Comparison of ENCODE assay signal across 19 cellular contexts in the genomic region with DNA sequence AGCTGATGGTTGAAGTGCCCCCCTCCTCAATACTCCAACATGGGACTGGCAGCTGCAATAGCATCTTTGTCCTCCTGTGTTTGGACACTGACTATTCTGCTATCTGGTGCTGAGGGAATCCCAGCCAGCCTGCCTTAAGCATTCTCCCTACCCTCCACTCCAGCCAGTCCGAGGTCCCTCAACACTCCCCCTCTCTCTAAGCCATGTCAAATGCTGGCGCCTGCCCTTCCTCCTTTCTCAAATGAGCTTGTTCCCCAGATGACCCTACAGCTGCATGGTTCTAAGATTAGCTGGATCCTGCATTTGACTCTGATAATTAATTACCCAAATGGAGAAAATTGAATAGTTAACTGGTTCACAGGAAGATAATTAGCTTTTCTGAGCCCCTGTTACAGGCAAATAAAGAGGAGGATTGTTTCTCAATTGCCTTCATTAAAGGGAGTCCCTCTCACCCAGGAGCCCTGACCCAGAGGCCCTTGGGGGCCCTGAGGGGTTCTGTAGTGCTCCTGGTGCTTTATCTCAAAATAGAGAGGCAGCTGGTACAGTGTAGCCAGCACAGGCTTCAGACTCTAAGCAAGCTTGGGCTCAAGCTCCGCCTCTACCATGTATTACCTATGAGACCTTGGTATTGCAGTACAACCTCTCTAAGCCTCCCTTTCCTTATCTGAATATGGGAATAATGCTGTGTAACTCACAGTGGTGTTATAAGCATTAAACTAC.
"Had no signal": no experiment of that assay in that cellular context is flagged by ENCODE, and none has a peak within 500 bp of the region (broad histone marks: within the 10 kb centered on the region; RNA-seq: fewer than 3 reads in every experiment).

No MANE protein-coding gene starts in this region.

- H3K27me3 ChIP-seq: brain microvascular endothelial cell, esophagus muscularis mucosa, ovary, testis, upper lobe of left lung had no signal

- H3K4me3 ChIP-seq: coronary artery, esophagus muscularis mucosa, lower lobe of right lung, ovary, sigmoid colon, spleen, stomach, testis, upper lobe of left lung had no signal

- H3K4me3 Mint-ChIP-seq: activated naive CD8-positive, alpha-beta T cell treated with anti-CD3 and anti-CD28 coated beads, Interleukin-2, amount 10 ng/mL, durations not matched to agents 7 days and 5 days; activated T-helper 1 cell treated with anti-CD3 and anti-CD28 coated beads, Interleukin-12 subunit alpha, Interleukin-12 subunit beta, Interleukin-2, Interleukin-4 antibody, amounts not matched to agents 30 ng/mL and 10 ng/mL and 1 ng/mL, durations not matched to agents 14 hours and 24 hours and 36 hours; central memory CD8-positive, alpha-beta T cell; immature natural killer cell had no signal

- H3K27ac Mint-ChIP-seq: activated naive CD8-positive, alpha-beta T cell treated with anti-CD3 and anti-CD28 coated beads, Interleukin-2, amount 10 ng/mL, durations not matched to agents 7 days and 5 days; activated T-helper 1 cell treated with anti-CD3 and anti-CD28 coated beads, Interleukin-12 subunit alpha, Interleukin-12 subunit beta, Interleukin-2, Interleukin-4 antibody, amounts not matched to agents 30 ng/mL and 10 ng/mL and 1 ng/mL, durations not matched to agents 14 hours and 24 hours and 36 hours; immature natural killer cell had no signal

- H3K9me3 ChIP-seq: esophagus muscularis mucosa, lower lobe of right lung, ovary, sigmoid colon, spleen, stomach, testis, upper lobe of left lung had no signal

- H3K4me1 Mint-ChIP-seq: central memory CD8-positive, alpha-beta T cell; immature natural killer cell had no signal

- ATAC-seq: activated CD4-positive, CD25-positive, alpha-beta regulatory T cell treated with anti-CD3 and anti-CD28 coated beads, Interleukin-2, amount 50 U/mL, for 24 hours; lower lobe of right lung had no signal

- H3K4me1 ChIP-seq: esophagus muscularis mucosa, lower lobe of right lung, sigmoid colon, testis, upper lobe of left lung had no signal

- H3K27ac ChIP-seq: brain microvascular endothelial cell, coronary artery, esophagus muscularis mucosa, lower lobe of right lung, ovary, sigmoid colon, spleen, stomach, testis, upper lobe of left lung had no signal

- DNase-seq: activated CD4-positive, alpha-beta T cell treated with anti-CD3 and anti-CD28 coated beads, Interleukin-2, amount 50 U/mL, for 1 hour; activated CD8-positive, alpha-beta memory T cell treated with anti-CD3 and anti-CD28 coated beads for 24 hours; activated naive CD4-positive, alpha-beta T cell; activated naive CD8-positive, alpha-beta T cell treated with anti-CD3 and anti-CD28 coated beads, Interleukin-2, amount 10 ng/mL, durations not matched to agents 7 days and 5 days; brain microvascular endothelial cell; immature natural killer cell; lower lobe of right lung; midbrain; ovary; sigmoid colon; spleen; stomach; testis; upper lobe of left lung had no signal

- H3K36me3 ChIP-seq: brain microvascular endothelial cell, esophagus muscularis mucosa, lower lobe of right lung, ovary, sigmoid colon, spleen, stomach, upper lobe of left lung had no signal

- H3K9me3 Mint-ChIP-seq: activated naive CD8-positive, alpha-beta T cell treated with anti-CD3 and anti-CD28 coated beads, Interleukin-2, amount 10 ng/mL, durations not matched to agents 7 days and 5 days; activated T-helper 1 cell treated with anti-CD3 and anti-CD28 coated beads, Interleukin-12 subunit alpha, Interleukin-12 subunit beta, Interleukin-2, Interleukin-4 antibody, amounts not matched to agents 30 ng/mL and 10 ng/mL and 1 ng/mL, durations not matched to agents 14 hours and 24 hours and 36 hours; central memory CD8-positive, alpha-beta T cell; immature natural killer cell had no signal
